In genomic region chr2:95526360-95527341, GRCh38 we compare ENCODE assay signal across 8 cellular contexts. TPM values are rescaled to one million over a fixed set of nuclear protein-coding genes. Genes with fewer than 3 reads are reported as not detected.
A peak's percentile ranks its signal among the peaks of the same experiment; 100 is the strongest.
DNase-seq lines count a peak whose midpoint lies in the region; ATAC-seq and TF ChIP-seq lines count a peak whose summit lies in the region.

No MANE protein-coding gene starts in this region.

- peak overlapping the region; percentile 32 to 34 for H3K27ac ChIP-seq in thoracic aorta

- peak overlapping the region; percentile 71 for H3K4me3 ChIP-seq in thoracic aorta

- H3K4me1 ChIP-seq in thoracic aorta (ENCODE audit: control insufficient read depth in 1 of 2, low read depth in 2 of 2), result peaks cover 0 to 8% of the 10 kb centered on the region in 2 donors

- ATAC-seq in HG02623 (IDR thresholded peaks at IDR 0.05; ENCODE audit: unreplicated experiment) (peak; percentile 50), esophagus mucosa (peak; percentile 81), thoracic aorta (ENCODE audit: insufficient number of reproducible peaks, low FRiP score, low read depth) (peak; percentile 43)

- TF ChIP-seq CTCF in GM10266 (IDR thresholded peaks at IDR 0.05; ENCODE audit: control insufficient read depth, insufficient read depth, low read depth, missing control alignments) (peak; percentile 31), thoracic aorta (IDR thresholded peaks at IDR 0.05) (peak; percentile 30)

- H3K27me3 ChIP-seq in thoracic aorta (replicated peaks; ENCODE audit: insufficient read depth), result no peaks in the 10 kb centered on the region

- DNase-seq in GM10266 (ENCODE audit: extremely low spot score) (peak; percentile 74), NCI-H345 (lab: John Stamatoyannopoulos, UW) (peak; percentile 66), activated T-cell treated with anti-CD3 and anti-CD28 coated beads for 4 hours (peak; percentile 33), nucleus accumbens (lab: John Stamatoyannopoulos, UW) (peak in 53 of 56 donors; percentile 37 to 92 (median 78)), thoracic aorta (ENCODE audit: low spot score) (no peak), AML-193 (lab: John Stamatoyannopoulos, UW) (no peak)

- H3K36me3 ChIP-seq in thoracic aorta, result peaks cover 4% of the 10 kb centered on the region

- peaks cover 2% of the 10 kb centered on the region for H3K9me3 ChIP-seq in thoracic aorta

RNA-seq across cellular contexts. Expression of gene TRIM43B, which starts 42.1 kb away (rescaled TPM):
- total RNA-seq in esophagus mucosa (not detected), thoracic aorta (not detected)

Comparison
In these comparisons a context has a peak if more than half of its experiments do, and no peak if none do; other contexts are left out.
1. DNase-seq: peak in GM10266 (single experiment), NCI-H345 (single experiment), activated T-cell treated with anti-CD3 and anti-CD28 coated beads for 4 hours (single experiment) and nucleus accumbens (53 of 56); none in thoracic aorta (single experiment) and AML-193 (0 of 2).
2. Peak in every context shown above with its lines, with median percentiles within 50 percentile points of each other: ATAC-seq.